In genomic region chr9:137301086-137301947, GRCh38 we compare ENCODE assay signal across 1 cellular context.
TF ChIP-seq lines count a peak whose summit lies in the region.

No MANE protein-coding gene starts in this region.

TF ChIP-seq in HEK293, 187 proteins besides CTCF, POLR2A, EP300 and RAD21 (continued from another document):
- TF ChIP-seq KLF8 (tag by site-specific recombination; IDR thresholded peaks at IDR 0.05) (peak; percentile 46; the same call in 1 of the 2 replicates), ZNF629 (tag by site-specific recombination; IDR thresholded peaks at IDR 0.05) (no peak), ZNF114 (tag by site-specific recombination; IDR thresholded peaks at IDR 0.05) (no peak), ZBTB48 (tag by site-specific recombination; IDR thresholded peaks at IDR 0.05) (peak; percentile 76), ZNF645 (tag by site-specific recombination; IDR thresholded peaks at IDR 0.05) (peak; percentile 87; the same call in 1 of the 2 replicates), ZBTB20 (tag by site-specific recombination; IDR thresholded peaks at IDR 0.05) (peak; percentile 66), YY1 (tag by site-specific recombination; IDR thresholded peaks at IDR 0.05) (peak; percentile 32; the same call in 1 of the 2 replicates), ZNF2 (tag by site-specific recombination; IDR thresholded peaks at IDR 0.05) (peak; percentile 57; the same call in 1 of the 2 replicates), HOXC10 (CRISPR knock-in tag; IDR thresholded peaks at IDR 0.05) (0 out of 2 replicates have a peak, but pooled peaks have one; percentile 72), ZNF324 (tag by site-specific recombination; IDR thresholded peaks at IDR 0.05) (no peak), ZNF837 (tag by site-specific recombination; IDR thresholded peaks at IDR 0.05) (peak; percentile 95), ZNF133 (tag by site-specific recombination; IDR thresholded peaks at IDR 0.05) (0 out of 2 replicates have a peak, but pooled peaks have one; percentile 10), SP7 (tag by site-specific recombination; IDR thresholded peaks at IDR 0.05) (peak; percentile 53), ZSCAN30 (tag by site-specific recombination; IDR thresholded peaks at IDR 0.05) (peak; percentile 35; the same call in 1 of the 2 replicates), TCF7L2 (IDR thresholded peaks at IDR 0.05; ENCODE audit: borderline replicate concordance, low read depth, low read length) (peak; percentile 61; the same call in 1 of the 2 replicates), KLF1 (tag by site-specific recombination; IDR thresholded peaks at IDR 0.05) (peak; percentile 25; the same call in 1 of the 2 replicates), ZNF692 (tag by site-specific recombination; IDR thresholded peaks at IDR 0.05) (peak; percentile 80), ZNF169 (tag by site-specific recombination; IDR thresholded peaks at IDR 0.05) (peak; percentile 82; the same call in 1 of the 2 replicates), YY2 (tag by site-specific recombination; IDR thresholded peaks at IDR 0.05) (peak; percentile 61; the same call in 1 of the 2 replicates), BCL11A (tag by site-specific recombination; IDR thresholded peaks at IDR 0.05; ENCODE audit: low read depth) (peak; percentile 69; the same call in 1 of the 2 replicates), ZNF37A (tag by site-specific recombination; IDR thresholded peaks at IDR 0.05) (no peak), ZNF555 (tag by site-specific recombination; conservative IDR thresholded peaks at IDR 0.05) (no peak), ZNF391 (tag by site-specific recombination; IDR thresholded peaks at IDR 0.05; ENCODE audit: borderline replicate concordance, low read depth) (0 out of 2 replicates have a peak, but pooled peaks have one; percentile 15), ZNF792 (tag by site-specific recombination; IDR thresholded peaks at IDR 0.05) (peak; percentile 80; the same call in 1 of the 2 replicates), ZNF350 (tag by site-specific recombination; IDR thresholded peaks at IDR 0.05) (no peak), EGR2 (tag by site-specific recombination; IDR thresholded peaks at IDR 0.05; ENCODE audit: low read depth) (no peak), ZNF24 (tag by site-specific recombination; IDR thresholded peaks at IDR 0.05) (peak; percentile 52; the same call in 1 of the 2 replicates), ZFHX2 (tag by site-specific recombination; conservative IDR thresholded peaks at IDR 0.05) (peak; percentile 3; the same call in 1 of the 2 replicates), ZNF701 (tag by site-specific recombination; IDR thresholded peaks at IDR 0.05) (no peak), ZNF423 (tag by site-specific recombination; IDR thresholded peaks at IDR 0.05) (0 out of 2 replicates have a peak, but pooled peaks have one; percentile 29), ZNF600 (tag by site-specific recombination; IDR thresholded peaks at IDR 0.05) (peak; percentile 89), ZNF335 (tag by site-specific recombination; conservative IDR thresholded peaks at IDR 0.05) (peak; percentile 46; the same call in 1 of the 2 replicates), ZBTB8A (tag by site-specific recombination; IDR thresholded peaks at IDR 0.05) (peak; percentile 71), ZFP69B (tag by site-specific recombination; IDR thresholded peaks at IDR 0.05) (peak; percentile 74; the same call in 1 of the 2 replicates), WT1 (tag by site-specific recombination; IDR thresholded peaks at IDR 0.05) (0 out of 2 replicates have a peak, but pooled peaks have one; percentile 13), ZNF211 (tag by site-specific recombination; IDR thresholded peaks at IDR 0.05; ENCODE audit: low read depth) (no peak), KLF16 (tag by site-specific recombination; IDR thresholded peaks at IDR 0.05) (peak; percentile 69), ZNF639 (tag by site-specific recombination; IDR thresholded peaks at IDR 0.05) (peak; percentile 56; the same call in 1 of the 2 replicates), ZNF830 (tag by site-specific recombination; IDR thresholded peaks at IDR 0.05; ENCODE audit: low read depth) (no peak), HOXD13 (CRISPR knock-in tag; IDR thresholded peaks at IDR 0.05; ENCODE audit: borderline replicate concordance) (no peak)
- TF ChIP-seq, protein P1, sequence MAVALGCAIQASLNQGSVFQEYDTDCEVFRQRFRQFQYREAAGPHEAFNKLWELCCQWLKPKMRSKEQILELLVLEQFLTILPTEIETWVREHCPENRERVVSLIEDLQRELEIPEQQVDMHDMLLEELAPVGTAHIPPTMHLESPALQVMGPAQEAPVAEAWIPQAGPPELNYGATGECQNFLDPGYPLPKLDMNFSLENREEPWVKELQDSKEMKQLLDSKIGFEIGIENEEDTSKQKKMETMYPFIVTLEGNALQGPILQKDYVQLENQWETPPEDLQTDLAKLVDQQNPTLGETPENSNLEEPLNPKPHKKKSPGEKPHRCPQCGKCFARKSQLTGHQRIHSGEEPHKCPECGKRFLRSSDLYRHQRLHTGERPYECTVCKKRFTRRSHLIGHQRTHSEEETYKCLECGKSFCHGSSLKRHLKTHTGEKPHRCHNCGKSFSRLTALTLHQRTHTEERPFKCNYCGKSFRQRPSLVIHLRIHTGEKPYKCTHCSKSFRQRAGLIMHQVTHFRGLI (tag by site-specific recombination; IDR thresholded peaks at IDR 0.05) = peak; percentile 54
- TF ChIP-seq, protein P2, sequence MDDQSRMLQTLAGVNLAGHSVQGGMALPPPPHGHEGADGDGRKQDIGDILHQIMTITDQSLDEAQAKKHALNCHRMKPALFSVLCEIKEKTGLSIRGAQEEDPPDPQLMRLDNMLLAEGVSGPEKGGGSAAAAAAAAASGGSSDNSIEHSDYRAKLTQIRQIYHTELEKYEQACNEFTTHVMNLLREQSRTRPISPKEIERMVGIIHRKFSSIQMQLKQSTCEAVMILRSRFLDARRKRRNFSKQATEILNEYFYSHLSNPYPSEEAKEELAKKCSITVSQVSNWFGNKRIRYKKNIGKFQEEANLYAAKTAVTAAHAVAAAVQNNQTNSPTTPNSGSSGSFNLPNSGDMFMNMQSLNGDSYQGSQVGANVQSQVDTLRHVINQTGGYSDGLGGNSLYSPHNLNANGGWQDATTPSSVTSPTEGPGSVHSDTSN (CRISPR knock-in tag; IDR thresholded peaks at IDR 0.05) = peak; percentile 55; the same call in 1 of the 2 replicates
- TF ChIP-seq, protein P3, sequence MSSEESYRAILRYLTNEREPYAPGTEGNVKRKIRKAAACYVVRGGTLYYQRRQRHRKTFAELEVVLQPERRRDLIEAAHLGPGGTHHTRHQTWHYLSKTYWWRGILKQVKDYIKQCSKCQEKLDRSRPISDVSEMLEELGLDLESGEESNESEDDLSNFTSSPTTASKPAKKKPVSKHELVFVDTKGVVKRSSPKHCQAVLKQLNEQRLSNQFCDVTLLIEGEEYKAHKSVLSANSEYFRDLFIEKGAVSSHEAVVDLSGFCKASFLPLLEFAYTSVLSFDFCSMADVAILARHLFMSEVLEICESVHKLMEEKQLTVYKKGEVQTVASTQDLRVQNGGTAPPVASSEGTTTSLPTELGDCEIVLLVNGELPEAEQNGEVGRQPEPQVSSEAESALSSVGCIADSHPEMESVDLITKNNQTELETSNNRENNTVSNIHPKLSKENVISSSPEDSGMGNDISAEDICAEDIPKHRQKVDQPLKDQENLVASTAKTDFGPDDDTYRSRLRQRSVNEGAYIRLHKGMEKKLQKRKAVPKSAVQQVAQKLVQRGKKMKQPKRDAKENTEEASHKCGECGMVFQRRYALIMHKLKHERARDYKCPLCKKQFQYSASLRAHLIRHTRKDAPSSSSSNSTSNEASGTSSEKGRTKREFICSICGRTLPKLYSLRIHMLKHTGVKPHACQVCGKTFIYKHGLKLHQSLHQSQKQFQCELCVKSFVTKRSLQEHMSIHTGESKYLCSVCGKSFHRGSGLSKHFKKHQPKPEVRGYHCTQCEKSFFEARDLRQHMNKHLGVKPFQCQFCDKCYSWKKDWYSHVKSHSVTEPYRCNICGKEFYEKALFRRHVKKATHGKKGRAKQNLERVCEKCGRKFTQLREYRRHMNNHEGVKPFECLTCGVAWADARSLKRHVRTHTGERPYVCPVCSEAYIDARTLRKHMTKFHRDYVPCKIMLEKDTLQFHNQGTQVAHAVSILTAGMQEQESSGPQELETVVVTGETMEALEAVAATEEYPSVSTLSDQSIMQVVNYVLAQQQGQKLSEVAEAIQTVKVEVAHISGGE (tag by site-specific recombination; conservative IDR thresholded peaks at IDR 0.05; ENCODE audit: low read depth) = 0 out of 2 replicates have a peak, but pooled peaks have one; percentile 18
- TF ChIP-seq, protein P4, sequence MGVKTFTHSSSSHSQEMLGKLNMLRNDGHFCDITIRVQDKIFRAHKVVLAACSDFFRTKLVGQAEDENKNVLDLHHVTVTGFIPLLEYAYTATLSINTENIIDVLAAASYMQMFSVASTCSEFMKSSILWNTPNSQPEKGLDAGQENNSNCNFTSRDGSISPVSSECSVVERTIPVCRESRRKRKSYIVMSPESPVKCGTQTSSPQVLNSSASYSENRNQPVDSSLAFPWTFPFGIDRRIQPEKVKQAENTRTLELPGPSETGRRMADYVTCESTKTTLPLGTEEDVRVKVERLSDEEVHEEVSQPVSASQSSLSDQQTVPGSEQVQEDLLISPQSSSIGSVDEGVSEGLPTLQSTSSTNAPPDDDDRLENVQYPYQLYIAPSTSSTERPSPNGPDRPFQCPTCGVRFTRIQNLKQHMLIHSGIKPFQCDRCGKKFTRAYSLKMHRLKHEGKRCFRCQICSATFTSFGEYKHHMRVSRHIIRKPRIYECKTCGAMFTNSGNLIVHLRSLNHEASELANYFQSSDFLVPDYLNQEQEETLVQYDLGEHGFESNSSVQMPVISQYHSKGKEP (tag by site-specific recombination; IDR thresholded peaks at IDR 0.05) = 0 out of 2 replicates have a peak, but pooled peaks have one; percentile 3
- TF ChIP-seq, protein P5, sequence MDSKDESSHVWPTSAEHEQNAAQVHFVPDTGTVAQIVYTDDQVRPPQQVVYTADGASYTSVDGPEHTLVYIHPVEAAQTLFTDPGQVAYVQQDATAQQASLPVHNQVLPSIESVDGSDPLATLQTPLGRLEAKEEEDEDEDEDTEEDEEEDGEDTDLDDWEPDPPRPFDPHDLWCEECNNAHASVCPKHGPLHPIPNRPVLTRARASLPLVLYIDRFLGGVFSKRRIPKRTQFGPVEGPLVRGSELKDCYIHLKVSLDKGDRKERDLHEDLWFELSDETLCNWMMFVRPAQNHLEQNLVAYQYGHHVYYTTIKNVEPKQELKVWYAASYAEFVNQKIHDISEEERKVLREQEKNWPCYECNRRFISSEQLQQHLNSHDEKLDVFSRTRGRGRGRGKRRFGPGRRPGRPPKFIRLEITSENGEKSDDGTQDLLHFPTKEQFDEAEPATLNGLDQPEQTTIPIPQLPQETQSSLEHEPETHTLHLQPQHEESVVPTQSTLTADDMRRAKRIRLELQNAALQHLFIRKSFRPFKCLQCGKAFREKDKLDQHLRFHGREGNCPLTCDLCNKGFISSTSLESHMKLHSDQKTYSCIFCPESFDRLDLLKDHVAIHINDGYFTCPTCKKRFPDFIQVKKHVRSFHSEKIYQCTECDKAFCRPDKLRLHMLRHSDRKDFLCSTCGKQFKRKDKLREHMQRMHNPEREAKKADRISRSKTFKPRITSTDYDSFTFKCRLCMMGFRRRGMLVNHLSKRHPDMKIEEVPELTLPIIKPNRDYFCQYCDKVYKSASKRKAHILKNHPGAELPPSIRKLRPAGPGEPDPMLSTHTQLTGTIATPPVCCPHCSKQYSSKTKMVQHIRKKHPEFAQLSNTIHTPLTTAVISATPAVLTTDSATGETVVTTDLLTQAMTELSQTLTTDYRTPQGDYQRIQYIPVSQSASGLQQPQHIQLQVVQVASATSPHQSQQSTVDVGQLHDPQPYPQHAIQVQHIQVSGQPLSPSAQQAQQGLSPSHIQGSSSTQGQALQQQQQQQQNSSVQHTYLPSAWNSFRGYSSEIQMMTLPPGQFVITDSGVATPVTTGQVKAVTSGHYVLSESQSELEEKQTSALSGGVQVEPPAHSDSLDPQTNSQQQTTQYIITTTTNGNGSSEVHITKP (tag by site-specific recombination; IDR thresholded peaks at IDR 0.05) = no peak
